ENCODE assay signal across 23 cellular contexts in genomic region chr9:89457376-89457855, GRCh38. TPM values are rescaled to one million over a fixed set of nuclear protein-coding genes. Genes with fewer than 3 reads are reported as not detected.
DNase-seq lines count a peak whose midpoint lies in the region; ATAC-seq and TF ChIP-seq lines count a peak whose summit lies in the region.
"Had no signal": no experiment of that assay in that cellular context is flagged by ENCODE, and none has a peak within 500 bp of the region (broad histone marks: within the 10 kb centered on the region; RNA-seq: fewer than 3 reads in every experiment).

No MANE protein-coding gene starts in this region.

- H3K36me3 Mint-ChIP-seq in CD8-positive, alpha-beta memory T cell, result peaks cover 3 to 83% (median 21%) of the 10 kb centered on the region in 3 donors
- H3K36me3 Mint-ChIP-seq in activated naive CD4-positive, alpha-beta T cell treated with anti-CD3 and anti-CD28 coated beads, Interleukin-2, amount 50 U/mL, for 24 hours, result peaks cover 24% of the 10 kb centered on the region
- peaks cover 0 to 54% (median 7%) of the 10 kb centered on the region in 3 donors for H3K36me3 Mint-ChIP-seq in naive thymus-derived CD8-positive, alpha-beta T cell

- CTCF ChIA-PET in CD8-positive, alpha-beta memory T cell (lab: Charles Lee), result interaction anchor here (0.9 to 3.1 kb wide), 7 partner anchors 13 to 91 kb away, joined by 3 to 17 read pairs (median 4); no protein-coding TSS in a partner anchor

- no peaks in the 10 kb centered on the region for H3K9me3 Mint-ChIP-seq in CD8-positive, alpha-beta memory T cell
- H3K9me3 Mint-ChIP-seq in activated naive CD4-positive, alpha-beta T cell treated with anti-CD3 and anti-CD28 coated beads, Interleukin-2, amount 50 U/mL, for 24 hours, result no peaks in the 10 kb centered on the region
- no peaks in the 10 kb centered on the region for H3K9me3 Mint-ChIP-seq in naive thymus-derived CD8-positive, alpha-beta T cell
- H3K9me3 Mint-ChIP-seq: brain, neural progenitor cell had no signal

- no peaks in the 10 kb centered on the region for H3K27me3 ChIP-seq in CD8-positive, alpha-beta memory T cell (ENCODE audit: insufficient read depth, low read length, poor library complexity, severe bottlenecking)
- H3K27me3 ChIP-seq: foreskin keratinocyte, neural progenitor cell, SJSA1, transverse colon had no signal

- DNase-seq in activated CD4-positive, alpha-beta T cell treated with anti-CD3 and anti-CD28 coated beads for 48 hours, result peak; percentile 54
- DNase-seq in activated CD4-positive, alpha-beta T cell treated with anti-CD3 and anti-CD28 coated beads, Interleukin-2, amount 50 U/mL, for 48 hours, result no peak
- no peak for DNase-seq in CD8-positive, alpha-beta memory T cell
- no peak for DNase-seq in naive thymus-derived CD8-positive, alpha-beta T cell
- no peak for DNase-seq in ecto neural progenitor cell (ENCODE audit: low spot score)
- no peak for DNase-seq in GM13977 (ENCODE audit: low spot score)
- DNase-seq: activated gamma-delta T cell; cortex of kidney; foreskin keratinocyte; left cardiac atrium; NCI-H1105 treated with DMSO at 0.1 percent for 48 hours; NCI-H774; PC-9; stimulated activated CD4-positive, alpha-beta T cell treated with anti-CD3 and anti-CD28 coated beads, Interleukin-12 subunit alpha, Interleukin-12 subunit beta, amount 100 ng/mL, for 4 hours; T1000; transverse colon had no signal

- no peak for TF ChIP-seq CTCF in GM13977 (IDR thresholded peaks at IDR 0.05; ENCODE audit: extremely low read depth, insufficient read depth, missing control alignments)

- no peak overlapping the region for H3K4me3 ChIP-seq in CD8-positive, alpha-beta memory T cell (ENCODE audit: low read length)
- H3K4me3 ChIP-seq: neural progenitor cell, PC-9, SJSA1, transverse colon had no signal

- in situ Hi-C loops in GM13977 (cut with MboI; ENCODE audit: low pct_unique_long_range_greater_than_20kb, low sequenced_read_pairs, unreplicated experiment), result no loop called here

- peaks cover 96% of the 10 kb centered on the region for H3K4me1 ChIP-seq in CD8-positive, alpha-beta memory T cell (ENCODE audit: insufficient read depth, low read length)
- H3K4me1 ChIP-seq: foreskin keratinocyte had no signal

- no peaks in the 10 kb centered on the region for H3K9me3 ChIP-seq in CD8-positive, alpha-beta memory T cell (ENCODE audit: low read length)
- H3K9me3 ChIP-seq: SJSA1, transverse colon had no signal

- H3K4me1 Mint-ChIP-seq in CD8-positive, alpha-beta memory T cell, result peaks cover 88 to 96% (median 95%) of the 10 kb centered on the region in 3 donors
- peaks cover 89% of the 10 kb centered on the region for H3K4me1 Mint-ChIP-seq in activated naive CD4-positive, alpha-beta T cell treated with anti-CD3 and anti-CD28 coated beads, Interleukin-2, amount 50 U/mL, for 24 hours
- peaks cover 69 to 99% (median 98%) of the 10 kb centered on the region in 4 donors for H3K4me1 Mint-ChIP-seq in naive thymus-derived CD8-positive, alpha-beta T cell

- no peak for ATAC-seq in naive thymus-derived CD8-positive, alpha-beta T cell
- ATAC-seq in GM19035 (IDR thresholded peaks at IDR 0.05; ENCODE audit: unreplicated experiment), result no peak
- ATAC-seq: foreskin keratinocyte, left cardiac atrium had no signal

- peak overlapping the region; percentile 93 to 99 (median 97) for H3K27ac Mint-ChIP-seq in CD8-positive, alpha-beta memory T cell
- peak overlapping the region; percentile 97 for H3K27ac Mint-ChIP-seq in activated naive CD4-positive, alpha-beta T cell treated with anti-CD3 and anti-CD28 coated beads, Interleukin-2, amount 50 U/mL, for 24 hours
- peak overlapping the region; percentile 95 to 99 (median 97) for H3K27ac Mint-ChIP-seq in naive thymus-derived CD8-positive, alpha-beta T cell
- H3K27ac Mint-ChIP-seq: neural progenitor cell had no signal

- no peak overlapping the region for H3K27ac ChIP-seq in CD8-positive, alpha-beta memory T cell (ENCODE audit: low read depth, low read length)
- H3K27ac ChIP-seq: C4-2B, epithelial cell of prostate, foreskin keratinocyte, neural progenitor cell, PC-9, SJSA1 had no signal

- peaks cover 0 to 2% of the 10 kb centered on the region in 2 donors for H3K27me3 Mint-ChIP-seq in CD8-positive, alpha-beta memory T cell
- H3K27me3 Mint-ChIP-seq in activated naive CD4-positive, alpha-beta T cell treated with anti-CD3 and anti-CD28 coated beads, Interleukin-2, amount 50 U/mL, for 24 hours, result no peaks in the 10 kb centered on the region
- no peaks in the 10 kb centered on the region for H3K27me3 Mint-ChIP-seq in naive thymus-derived CD8-positive, alpha-beta T cell
- H3K27me3 Mint-ChIP-seq: brain had no signal

- peaks cover 14% of the 10 kb centered on the region for H3K36me3 ChIP-seq in CD8-positive, alpha-beta memory T cell (ENCODE audit: insufficient read depth, low read length)
- H3K36me3 ChIP-seq: neural progenitor cell, SJSA1, transverse colon had no signal

- H3K4me3 Mint-ChIP-seq in CD8-positive, alpha-beta memory T cell, result peak overlapping the region; percentile 56 to 90 (median 78)
- H3K4me3 Mint-ChIP-seq in activated naive CD4-positive, alpha-beta T cell treated with anti-CD3 and anti-CD28 coated beads, Interleukin-2, amount 50 U/mL, for 24 hours, result no peak overlapping the region
- H3K4me3 Mint-ChIP-seq in naive thymus-derived CD8-positive, alpha-beta T cell, result peak overlapping the region; percentile 72 to 93 (median 82)
- H3K4me3 Mint-ChIP-seq: brain, neural progenitor cell had no signal

- POLR2A ChIA-PET in CD8-positive, alpha-beta memory T cell (lab: Charles Lee), result interaction anchor here (0.6 to 2.7 kb wide), 6 partner anchors 9 to 24 kb away, joined by 3 to 15 read pairs (median 4); no protein-coding TSS in a partner anchor
- POLR2A ChIA-PET in naive thymus-derived CD8-positive, alpha-beta T cell (lab: Charles Lee), result interaction anchor here (0.7 to 7.5 kb wide), 18 partner anchors 10 to 147 kb away, joined by 3 to 108 read pairs (median 5); no protein-coding TSS in a partner anchor

RNA-seq across cellular contexts. Expression of gene SEMA4D, which starts 40.5 kb away (rescaled TPM):
- 100 to 1,000 TPM; 238 to 243 TPM for total RNA-seq in CD8-positive, alpha-beta memory T cell
- 227 TPM for polyA plus RNA-seq in CD8-positive, alpha-beta memory T cell
- 100 to 1,000 TPM; 565 to 573 TPM for total RNA-seq in naive thymus-derived CD8-positive, alpha-beta T cell
- 100 to 1,000 TPM; 154 to 359 (median 176) TPM for polyA plus RNA-seq in naive thymus-derived CD8-positive, alpha-beta T cell
